In the genomic region with DNA sequence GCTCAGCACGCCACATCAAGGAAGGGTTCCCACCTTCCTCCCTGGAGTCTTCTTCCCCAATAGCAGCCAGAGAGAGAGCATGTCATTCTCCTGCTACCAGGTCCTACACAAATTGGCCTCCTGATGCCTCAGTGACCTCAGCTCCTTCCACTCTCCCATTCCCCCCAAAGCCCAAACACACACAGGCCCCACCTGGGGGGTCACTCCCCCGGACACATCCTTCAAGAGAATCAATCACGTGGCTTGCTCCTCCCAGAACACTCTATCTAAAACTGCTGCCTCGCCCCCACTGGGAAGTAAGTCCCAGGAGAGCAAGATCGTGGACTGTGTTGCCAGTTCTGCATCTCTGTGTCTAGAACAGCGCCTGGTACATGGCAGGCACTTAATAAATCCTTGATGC, we compare ENCODE assay signal across 28 cellular contexts.
"Had no signal": no experiment of that assay in that cellular context is flagged by ENCODE, and none has a peak within 500 bp of the region (broad histone marks: within the 10 kb centered on the region; RNA-seq: fewer than 3 reads in every experiment).

No MANE protein-coding gene starts in this region.

- H3K9me3 ChIP-seq: esophagus squamous epithelium, heart right ventricle, left lung, lower lobe of right lung, mucosa of descending colon, neutrophil, sigmoid colon, thyroid gland, upper lobe of right lung had no signal

- H3K4me1 Mint-ChIP-seq: central memory CD8-positive, alpha-beta T cell; stimulated activated memory B cell treated with anti-CD40 and anti-IgM and Interleukin-4, amounts not matched to agents 10 μg/mL and 1 μg/mL and 100 μg/mL, for 72 hours had no signal

- H3K27ac Mint-ChIP-seq: dendritic cell treated with granulocyte-macrophage colony-stimulating factor and Interleukin-4, amounts not matched to agents 40 ng/mL and 50 ng/mL, for 4 days; stimulated activated memory B cell treated with anti-CD40 and anti-IgM and Interleukin-4, amounts not matched to agents 10 μg/mL and 1 μg/mL and 100 μg/mL, for 72 hours; stimulated activated naive CD8-positive, alpha-beta T cell treated with anti-CD3 and anti-CD28 coated beads, Interleukin-15, amount 100 ng/mL, for 72 hours; T-helper 17 cell had no signal

- H3K27me3 ChIP-seq: sigmoid colon, thyroid gland had no signal

- H3K36me3 Mint-ChIP-seq: stimulated activated memory B cell treated with anti-CD40 and anti-IgM and Interleukin-4, amounts not matched to agents 10 μg/mL and 1 μg/mL and 100 μg/mL, for 72 hours had no signal

- ATAC-seq: activated CD4-positive, CD25-positive, alpha-beta regulatory T cell treated with anti-CD3 and anti-CD28 coated beads, Interleukin-2, amount 50 U/mL, for 24 hours; heart right ventricle; left lung; lower lobe of right lung; mucosa of descending colon; stimulated activated memory B cell treated with anti-CD40 and anti-IgM and Interleukin-4, amounts not matched to agents 10 μg/mL and 1 μg/mL and 100 μg/mL, for 72 hours; stimulated activated naive CD8-positive, alpha-beta T cell treated with anti-CD3 and anti-CD28 coated beads, Interleukin-15, amount 100 ng/mL, for 72 hours; T-helper 17 cell; upper lobe of right lung had no signal

- H3K4me1 ChIP-seq: upper lobe of right lung had no signal

- H3K4me3 ChIP-seq: esophagus squamous epithelium, heart right ventricle, left lung, lower lobe of right lung, mucosa of descending colon, sigmoid colon, thyroid gland, upper lobe of right lung had no signal

- H3K9me3 Mint-ChIP-seq: central memory CD8-positive, alpha-beta T cell; dendritic cell treated with granulocyte-macrophage colony-stimulating factor and Interleukin-4, amounts not matched to agents 40 ng/mL and 50 ng/mL, for 4 days had no signal

- H3K4me3 Mint-ChIP-seq: dendritic cell treated with granulocyte-macrophage colony-stimulating factor and Interleukin-4, amounts not matched to agents 40 ng/mL and 50 ng/mL, for 4 days; stimulated activated memory B cell treated with anti-CD40 and anti-IgM and Interleukin-4, amounts not matched to agents 10 μg/mL and 1 μg/mL and 100 μg/mL, for 72 hours; stimulated activated naive CD8-positive, alpha-beta T cell treated with anti-CD3 and anti-CD28 coated beads, Interleukin-15, amount 100 ng/mL, for 72 hours; T-helper 17 cell had no signal

- H3K36me3 ChIP-seq: esophagus squamous epithelium, heart right ventricle, left lung, lower lobe of right lung, neutrophil, sigmoid colon, thyroid gland, upper lobe of right lung, WERI-Rb-1 had no signal

- DNase-seq: activated CD4-positive, alpha-beta T cell treated with anti-CD3 and anti-CD28 coated beads for 48 hours; activated CD4-positive, alpha-beta T cell treated with anti-CD3 and anti-CD28 coated beads, Interleukin-2, amount 50 U/mL, for 48 hours; activated CD8-positive, alpha-beta memory T cell treated with anti-CD3 and anti-CD28 coated beads for 24 hours; activated gamma-delta T cell; activated naive CD4-positive, alpha-beta T cell treated with anti-CD3 and anti-CD28 coated beads, Interleukin-2, amount 50 U/mL, for 16 hours; amygdala; esophagus squamous epithelium; foreskin melanocyte; heart right ventricle; left lung; lower lobe of right lung; mucosa of descending colon; small intestine; stimulated activated CD4-positive, alpha-beta T cell treated with anti-CD3 and anti-CD28 coated beads, Interleukin-4, amount 100 ng/mL, for 4 hours; stimulated activated CD8-positive, alpha-beta memory T cell treated with anti-CD3 and anti-CD28 coated beads, Interleukin-4, amount 100 ng/mL, for 48 hours; stimulated activated naive CD8-positive, alpha-beta T cell treated with anti-CD3 and anti-CD28 coated beads, Interleukin-15, amount 100 ng/mL, for 72 hours; substantia nigra; T-helper 17 cell; T1000; upper lobe of right lung; WERI-Rb-1 had no signal

- H3K27ac ChIP-seq: esophagus squamous epithelium, heart right ventricle, left lung, lower lobe of right lung, neutrophil, sigmoid colon, thyroid gland, upper lobe of right lung, WERI-Rb-1 had no signal
